Comparison of ENCODE assay signal across 7 cellular contexts in the genomic region with DNA sequence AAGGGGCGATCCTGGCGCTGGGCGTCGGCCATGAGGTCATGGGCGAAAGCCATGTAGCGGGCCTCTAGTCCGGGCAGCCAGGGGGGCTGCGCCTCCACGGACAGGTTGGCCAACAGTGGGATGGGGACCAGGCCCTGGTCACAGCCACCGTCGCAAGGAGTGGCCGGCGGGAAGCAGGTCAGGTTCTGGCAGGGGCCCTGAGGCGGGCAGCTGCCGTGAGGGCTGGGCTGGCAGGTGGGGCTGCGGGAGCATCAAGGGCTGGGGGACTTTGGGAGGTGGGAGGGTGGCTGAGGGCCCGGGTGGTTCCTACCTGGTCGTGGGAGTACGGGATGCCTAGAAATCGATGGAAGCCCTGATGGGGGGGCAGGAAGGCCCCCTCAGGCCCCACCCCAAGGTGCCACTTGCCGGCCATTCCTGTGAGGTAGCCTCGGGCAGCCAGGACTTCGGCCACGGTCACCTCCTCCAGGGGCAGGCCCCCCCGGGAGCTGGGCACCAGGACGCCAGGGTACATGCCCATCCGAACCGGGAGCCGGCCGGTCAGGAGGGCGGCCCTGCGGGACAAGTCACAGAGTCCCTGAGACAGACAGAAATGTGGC. TPM values are rescaled to one million over a fixed set of nuclear protein-coding genes. Genes with fewer than 3 reads are reported as not detected.
DNase-seq lines count a peak whose midpoint lies in the region; TF ChIP-seq lines count a peak whose summit lies in the region.
"Had no signal": no experiment of that assay in that cellular context is flagged by ENCODE, and none has a peak within 500 bp of the region (broad histone marks: within the 10 kb centered on the region; RNA-seq: fewer than 3 reads in every experiment).

No MANE protein-coding gene starts in this region.

- H3K36me3 ChIP-seq in stomach smooth muscle (ENCODE audit: control insufficient read depth in 2 of 2, insufficient read depth in 2 of 2, low read length in 2 of 2) = no peaks in the 10 kb centered on the region

- H3K4me1 ChIP-seq in stomach smooth muscle (ENCODE audit: control insufficient read depth, insufficient read depth, low read length) = peaks cover 12% of the 10 kb centered on the region

- TF ChIP-seq CTCF in fibroblast of villous mesenchyme (IDR thresholded peaks at IDR 0.05; ENCODE audit: insufficient read depth, low read depth, low read length) = no peak

- DNase-seq in activated CD4-positive, CD25-positive, alpha-beta regulatory T cell treated with anti-CD3 and anti-CD28 coated beads, Interleukin-2, amount 50 U/mL, for 72 hours = peak; percentile 29
- no peak for DNase-seq in activated CD4-positive, CD25-positive, alpha-beta regulatory T cell (lab: John Stamatoyannopoulos, UW)
- DNase-seq in fibroblast of villous mesenchyme (ENCODE audit: low read depth) (no peak), Ammon's horn (ENCODE audit: low spot score) (no peak), C1 segment of cervical spinal cord (lab: John Stamatoyannopoulos, UW) (no peak)
- DNase-seq: NCI-H1436 treated with DMSO at 0.1 percent for 48 hours had no signal

- no peak overlapping the region for H3K27ac ChIP-seq in stomach smooth muscle (ENCODE audit: low read length)

- no peaks in the 10 kb centered on the region for H3K9me3 ChIP-seq in stomach smooth muscle (ENCODE audit: control insufficient read depth in 2 of 2, low read length in 2 of 2)

- peak overlapping the region in 1 of 2 donors; percentile 71 for H3K9ac ChIP-seq in stomach smooth muscle (ENCODE audit: low read length in 2 of 2)

- peaks cover 0 to 2% of the 10 kb centered on the region in 2 donors for H3K27me3 ChIP-seq in stomach smooth muscle (ENCODE audit: control insufficient read depth in 1 of 2, insufficient read depth in 2 of 2, low read length in 2 of 2)

- peak overlapping the region; percentile 89 for H3K4me3 ChIP-seq in fibroblast of villous mesenchyme (ENCODE audit: low read depth, low read length)
- H3K4me3 ChIP-seq in stomach smooth muscle (ENCODE audit: low read length in 2 of 2) = peak overlapping the region; percentile 75 to 82

RNA-seq across cellular contexts. Expression of gene ARSA, which starts 1.0 kb away (rescaled TPM):
- total RNA-seq in fibroblast of villous mesenchyme = 9.9 and 19.0 TPM in 2 replicates

RNA-seq across cellular contexts. Expression of gene MAPK8IP2, which starts 26.4 kb away (rescaled TPM):
- 0.32 and 0.43 TPM in 2 replicates for total RNA-seq in fibroblast of villous mesenchyme

RNA-seq across cellular contexts. Expression of gene CHKB, which starts 44.3 kb away (rescaled TPM):
- total RNA-seq in fibroblast of villous mesenchyme = 18.1 and 24.5 TPM in 2 replicates

RNA-seq across cellular contexts. Expression of gene SHANK3, which starts 45.7 kb away (rescaled TPM):
- total RNA-seq in fibroblast of villous mesenchyme = 0.64 and 0.86 TPM in 2 replicates

RNA-seq across cellular contexts. Expression of gene CPT1B, which starts 48.7 kb away (rescaled TPM):
- 3.2 and 3.9 TPM in 2 replicates for total RNA-seq in fibroblast of villous mesenchyme
